27 cellular contexts compared by ENCODE assay signal in the genomic region with DNA sequence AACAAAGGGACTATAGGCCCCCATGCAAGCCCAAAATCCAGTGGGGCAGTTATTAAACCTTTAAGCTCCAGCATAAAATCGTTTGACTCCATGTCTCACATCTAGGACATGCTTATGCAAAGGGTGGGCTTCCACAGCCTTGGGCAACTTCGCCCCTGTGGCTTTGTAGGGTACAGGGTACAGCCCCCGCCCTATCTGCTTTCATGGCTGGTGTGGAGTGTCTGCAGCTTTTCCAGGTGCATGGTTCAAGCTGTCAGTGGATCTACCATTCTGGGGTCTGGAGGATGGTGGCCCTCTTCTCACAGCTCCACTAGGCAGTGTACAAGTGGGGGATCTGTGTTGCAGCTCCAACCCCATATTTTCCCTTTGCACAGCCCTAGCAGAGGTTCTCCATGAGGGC.
"Had no signal": no experiment of that assay in that cellular context is flagged by ENCODE, and none has a peak within 500 bp of the region (broad histone marks: within the 10 kb centered on the region; RNA-seq: fewer than 3 reads in every experiment).

No MANE protein-coding gene starts in this region.

- H3K36me3 Mint-ChIP-seq: stimulated activated effector memory CD8-positive, alpha-beta T cell treated with anti-CD3 and anti-CD28 coated beads, Interleukin-12 subunit alpha, Interleukin-12 subunit beta, amount 100 ng/mL, for 72 hours; stimulated activated memory B cell treated with anti-CD40 and anti-IgM and Interleukin-4, amounts not matched to agents 10 μg/mL and 1 μg/mL and 100 μg/mL, for 72 hours; stimulated activated naive B cell treated with anti-CD40 and anti-IgM and Interleukin-4, amounts not matched to agents 10 μg/mL and 1 μg/mL and 100 μg/mL, for 72 hours; type B pancreatic cell had no signal

- DNase-seq: stimulated activated CD4-positive, alpha-beta T cell treated with anti-CD3 and anti-CD28 coated beads, Interleukin-4, amount 100 ng/mL, for 1 hour; stimulated activated CD4-positive, alpha-beta T cell treated with anti-CD3 and anti-CD28 coated beads, Interleukin-4, amount 100 ng/mL, for 24 hours; stimulated activated CD4-positive, alpha-beta T cell treated with anti-CD3 and anti-CD28 coated beads, Interleukin-4, amount 100 ng/mL, for 4 hours; stimulated activated CD8-positive, alpha-beta memory T cell treated with anti-CD3 and anti-CD28 coated beads, Interleukin-4, amount 100 ng/mL, for 48 hours; stimulated activated naive B cell treated with anti-CD40 and anti-IgM and Interleukin-4, amounts not matched to agents 10 μg/mL and 1 μg/mL and 100 μg/mL, for 72 hours; stimulated activated naive CD4-positive, alpha-beta T cell; stimulated activated naive CD4-positive, alpha-beta T cell treated with Interleukin-2 at 50 U/mL for 16 hours; stimulated activated naive CD8-positive, alpha-beta T cell treated with anti-CD3 and anti-CD28 coated beads, Interleukin-15, amount 100 ng/mL, for 72 hours; stimulated activated naive CD8-positive, alpha-beta T cell treated with anti-CD3 and anti-CD28 coated beads, Interleukin-15, Interleukin-2, amounts not matched to agents 100 U/mL and 50 U/mL, for 24 hours; stomach; substantia nigra; testis; thyroid gland; tibial artery; transverse colon; trophoblast cell; upper lobe of left lung; upper lobe of right lung; uterus had no signal

- H3K4me3 ChIP-seq: stomach, suprapubic skin, testis, thoracic aorta, thyroid gland, tibial artery, tibial nerve, transverse colon, upper lobe of left lung, upper lobe of right lung, uterus, vagina had no signal

- H3K4me3 Mint-ChIP-seq: stimulated activated effector memory CD8-positive, alpha-beta T cell treated with anti-CD3 and anti-CD28 coated beads, Interleukin-12 subunit alpha, Interleukin-12 subunit beta, amount 100 ng/mL, for 72 hours; stimulated activated memory B cell treated with anti-CD40 and anti-IgM and Interleukin-4, amounts not matched to agents 10 μg/mL and 1 μg/mL and 100 μg/mL, for 72 hours; stimulated activated naive B cell treated with anti-CD40 and anti-IgM and Interleukin-4, amounts not matched to agents 10 μg/mL and 1 μg/mL and 100 μg/mL, for 72 hours; stimulated activated naive CD8-positive, alpha-beta T cell treated with anti-CD3 and anti-CD28 coated beads, Interleukin-15, amount 100 ng/mL, for 72 hours; stimulated activated naive CD8-positive, alpha-beta T cell treated with anti-CD3 and anti-CD28 coated beads, Interleukin-15, Interleukin-2, amounts not matched to agents 100 ng/mL and 50 ng/mL, for 24 hours; type B pancreatic cell had no signal

- H3K9me3 ChIP-seq: suprapubic skin, testis, thoracic aorta, thyroid gland, tibial artery, tibial nerve, transverse colon, upper lobe of right lung, uterus, vagina had no signal

- H3K27me3 Mint-ChIP-seq: stimulated activated memory B cell treated with anti-CD40 and anti-IgM and Interleukin-4, amounts not matched to agents 10 μg/mL and 1 μg/mL and 100 μg/mL, for 72 hours; stimulated activated naive B cell treated with anti-CD40 and anti-IgM and Interleukin-4, amounts not matched to agents 10 μg/mL and 1 μg/mL and 100 μg/mL, for 72 hours; stimulated activated naive CD8-positive, alpha-beta T cell treated with anti-CD3 and anti-CD28 coated beads, Interleukin-15, amount 100 ng/mL, for 72 hours; stimulated activated naive CD8-positive, alpha-beta T cell treated with anti-CD3 and anti-CD28 coated beads, Interleukin-15, Interleukin-2, amounts not matched to agents 100 ng/mL and 50 ng/mL, for 24 hours; type B pancreatic cell had no signal

- H3K4me1 ChIP-seq: stomach, suprapubic skin, testis, thyroid gland, tibial artery, tibial nerve, transverse colon, upper lobe of left lung, upper lobe of right lung, uterus, vagina had no signal

- ATAC-seq: stimulated activated effector memory CD8-positive, alpha-beta T cell treated with anti-CD3 and anti-CD28 coated beads, Interleukin-12 subunit alpha, Interleukin-12 subunit beta, amount 100 ng/mL, for 72 hours; stimulated activated memory B cell treated with anti-CD40 and anti-IgM and Interleukin-4, amounts not matched to agents 10 μg/mL and 1 μg/mL and 100 μg/mL, for 72 hours; stimulated activated naive B cell treated with anti-CD40 and anti-IgM and Interleukin-4, amounts not matched to agents 10 μg/mL and 1 μg/mL and 100 μg/mL, for 72 hours; stimulated activated naive CD8-positive, alpha-beta T cell treated with anti-CD3 and anti-CD28 coated beads, Interleukin-15, amount 100 ng/mL, for 72 hours; stimulated activated naive CD8-positive, alpha-beta T cell treated with anti-CD3 and anti-CD28 coated beads, Interleukin-15, Interleukin-2, amounts not matched to agents 100 U/mL and 50 U/mL, for 24 hours; upper lobe of right lung had no signal

- H3K27ac Mint-ChIP-seq: stimulated activated effector memory CD8-positive, alpha-beta T cell treated with anti-CD3 and anti-CD28 coated beads, Interleukin-12 subunit alpha, Interleukin-12 subunit beta, amount 100 ng/mL, for 72 hours; stimulated activated memory B cell treated with anti-CD40 and anti-IgM and Interleukin-4, amounts not matched to agents 10 μg/mL and 1 μg/mL and 100 μg/mL, for 72 hours; stimulated activated naive B cell treated with anti-CD40 and anti-IgM and Interleukin-4, amounts not matched to agents 10 μg/mL and 1 μg/mL and 100 μg/mL, for 72 hours; stimulated activated naive CD8-positive, alpha-beta T cell treated with anti-CD3 and anti-CD28 coated beads, Interleukin-15, amount 100 ng/mL, for 72 hours; stimulated activated naive CD8-positive, alpha-beta T cell treated with anti-CD3 and anti-CD28 coated beads, Interleukin-15, Interleukin-2, amounts not matched to agents 100 ng/mL and 50 ng/mL, for 24 hours; type B pancreatic cell had no signal

- H3K4me1 Mint-ChIP-seq: stimulated activated effector memory CD8-positive, alpha-beta T cell treated with anti-CD3 and anti-CD28 coated beads, Interleukin-12 subunit alpha, Interleukin-12 subunit beta, amount 100 ng/mL, for 72 hours; stimulated activated memory B cell treated with anti-CD40 and anti-IgM and Interleukin-4, amounts not matched to agents 10 μg/mL and 1 μg/mL and 100 μg/mL, for 72 hours; stimulated activated naive B cell treated with anti-CD40 and anti-IgM and Interleukin-4, amounts not matched to agents 10 μg/mL and 1 μg/mL and 100 μg/mL, for 72 hours; stimulated activated naive CD8-positive, alpha-beta T cell treated with anti-CD3 and anti-CD28 coated beads, Interleukin-15, amount 100 ng/mL, for 72 hours had no signal

- H3K27ac ChIP-seq: stomach, suprapubic skin, testis, thoracic aorta, thyroid gland, tibial artery, tibial nerve, transverse colon, upper lobe of left lung, upper lobe of right lung, uterus, vagina had no signal

- H3K27me3 ChIP-seq: stomach, suprapubic skin, testis, thyroid gland, tibial artery, tibial nerve, transverse colon, upper lobe of left lung, upper lobe of right lung, uterus, vagina had no signal

- H3K36me3 ChIP-seq: stomach, suprapubic skin, thoracic aorta, thyroid gland, tibial artery, tibial nerve, transverse colon, upper lobe of left lung, upper lobe of right lung, uterus, vagina had no signal
